In the genomic region with DNA sequence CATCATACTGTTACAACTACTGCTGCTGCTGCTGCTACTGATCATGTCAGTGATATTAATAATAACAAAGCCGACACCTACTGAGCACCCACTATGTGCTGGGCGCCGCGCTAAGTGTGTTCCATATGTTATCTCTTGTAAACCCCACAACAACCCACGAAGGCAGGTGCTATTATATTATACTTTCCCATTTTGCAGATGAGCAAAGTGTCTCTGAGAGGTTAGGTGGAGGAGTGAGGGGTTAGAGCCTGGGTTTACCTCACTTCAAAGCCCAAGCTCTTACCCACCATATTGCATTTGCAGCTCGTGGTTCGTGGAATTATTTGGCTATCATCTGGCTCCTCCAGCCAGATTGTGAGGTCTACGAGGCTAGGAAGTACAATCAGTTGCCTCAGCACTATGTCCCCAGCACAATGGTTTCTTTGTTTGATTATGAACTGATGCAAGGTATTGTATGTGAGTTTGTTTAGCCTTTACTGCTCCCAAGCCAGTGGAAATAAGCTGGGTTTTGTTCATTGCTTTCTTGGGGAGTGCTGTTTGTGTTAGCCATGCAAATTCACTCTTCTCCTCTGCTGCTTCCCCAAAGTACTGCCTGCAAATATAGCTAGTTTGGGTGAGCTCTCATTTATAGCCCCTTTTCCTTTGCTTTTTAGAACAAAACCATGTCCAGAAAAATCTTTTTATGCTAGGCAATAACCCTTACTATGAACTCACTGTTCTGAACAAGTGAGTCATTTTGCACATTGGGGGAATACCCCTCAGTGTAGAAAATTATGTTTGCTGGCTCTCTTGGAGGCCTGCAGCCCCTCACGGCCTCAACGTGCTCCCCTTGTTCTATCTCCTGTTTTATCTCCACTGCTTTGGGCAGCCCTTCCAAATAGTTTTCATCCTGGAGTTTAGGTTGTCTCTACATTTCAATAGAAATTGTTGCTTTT, we compare ENCODE assay signal across 15 cellular contexts. TPM values are rescaled to one million over a fixed set of nuclear protein-coding genes. Genes with fewer than 3 reads are reported as not detected.
DNase-seq lines count a peak whose midpoint lies in the region; ATAC-seq lines count a peak whose summit lies in the region.
"Had no signal": no experiment of that assay in that cellular context is flagged by ENCODE, and none has a peak within 500 bp of the region (broad histone marks: within the 10 kb centered on the region; RNA-seq: fewer than 3 reads in every experiment).

No MANE protein-coding gene starts in this region.

- peak overlapping the region; percentile 78 for H3K27ac ChIP-seq in neuronal stem cell (replicated peaks; ENCODE audit: low read length)
- H3K27ac ChIP-seq: 22Rv1 had no signal

- WGBS in neuronal stem cell (ENCODE audit: extremely low coverage in 2 of 2, insufficient read length in 2 of 2, insufficient replicate concordance in 1 of 2), 2 donors: no CpG with 5 or more reads among the region's 10 CpGs

- H3K36me3 ChIP-seq in neuronal stem cell (replicated peaks in 1 of 2; ENCODE audit: control insufficient read depth in 2 of 2, insufficient read depth in 2 of 2, low read length in 2 of 2): no peaks in the 10 kb centered on the region

- no peak overlapping the region for H3K9ac ChIP-seq in neuronal stem cell (ENCODE audit: low read depth, low read length, poor library complexity)

- H3K27me3 ChIP-seq in neuronal stem cell (ENCODE audit: control insufficient read depth in 3 of 3, insufficient read depth in 3 of 3, low read depth in 1 of 3, low read length in 3 of 3): no peaks in the 10 kb centered on the region

- H2AFZ ChIP-seq in neuronal stem cell (ENCODE audit: low read length): peak overlapping the region; percentile 32

- no peak overlapping the region for H2BK120ac ChIP-seq in neuronal stem cell (ENCODE audit: low read depth, low read length)

- H3K4ac ChIP-seq in neuronal stem cell (ENCODE audit: low read length): no peak overlapping the region

- no peak overlapping the region for H2BK12ac ChIP-seq in neuronal stem cell (ENCODE audit: low read length)

- no peak overlapping the region for H3K18ac ChIP-seq in neuronal stem cell (ENCODE audit: low read length)

- no peak overlapping the region for H4K91ac ChIP-seq in neuronal stem cell (ENCODE audit: low read depth, low read length, poor library complexity)

- H2BK15ac ChIP-seq in neuronal stem cell (ENCODE audit: low read length): no peak overlapping the region

- H3K4me1 ChIP-seq in neuronal stem cell (ENCODE audit: control insufficient read depth in 2 of 2, insufficient read depth in 1 of 2, low read depth in 1 of 2, low read length in 2 of 2): peaks cover 42 to 48% of the 10 kb centered on the region in 2 donors

- no peak overlapping the region for H2BK5ac ChIP-seq in neuronal stem cell (ENCODE audit: low read length)

- H3K4me2 ChIP-seq in neuronal stem cell (ENCODE audit: insufficient read depth, low read length, poor library complexity, severe bottlenecking): no peak overlapping the region

- no peak overlapping the region for H4K8ac ChIP-seq in neuronal stem cell (ENCODE audit: low read depth, low read length)

- no peak overlapping the region for H3K14ac ChIP-seq in neuronal stem cell (ENCODE audit: low read length)

- DNase-seq in DMS 273 (lab: John Stamatoyannopoulos, UW; ENCODE audit: unreplicated experiment) (peak; percentile 20), DMS 273 treated with DMSO at 0.1 percent for 48 hours (lab: John Stamatoyannopoulos, UW) (no peak), NCI-H82 (lab: John Stamatoyannopoulos, UW) (peak; percentile 23), neuronal stem cell (ENCODE audit: low spot score) (no peak), left lobe of liver (ENCODE audit: low spot score) (no peak), NCI-H226 (no peak)
- DNase-seq: activated CD4-positive, alpha-beta T cell treated with anti-CD3 and anti-CD28 coated beads for 4 hours; H7; KBM-7; kidney glomerular epithelial cell; retina had no signal

- H3K79me1 ChIP-seq in neuronal stem cell (ENCODE audit: low read depth, low read length): no peaks in the 10 kb centered on the region

- H3K4me3 ChIP-seq in neuronal stem cell (ENCODE audit: low read length in 2 of 2): no peak overlapping the region

- H3K23ac ChIP-seq in neuronal stem cell (ENCODE audit: low read depth, low read length, poor library complexity): no peak overlapping the region

- peak; percentile 69 for ATAC-seq in HG02588 (IDR thresholded peaks at IDR 0.05; ENCODE audit: unreplicated experiment)
- no peak for ATAC-seq in GM21528 (IDR thresholded peaks at IDR 0.05; ENCODE audit: low FRiP score, unreplicated experiment)
- ATAC-seq in left lobe of liver: no peak
- ATAC-seq: Panc1 had no signal

- no peaks in the 10 kb centered on the region for H3K9me3 ChIP-seq in neuronal stem cell (replicated peaks in 1 of 2; ENCODE audit: control insufficient read depth in 2 of 2, insufficient read depth in 1 of 2, low read depth in 1 of 2, low read length in 2 of 2)

- no peak overlapping the region for H2AK5ac ChIP-seq in neuronal stem cell (ENCODE audit: low read depth, low read length)

RNA-seq across cellular contexts. Expression of a gene that starts 47.9 kb away (rescaled TPM):
- polyA plus RNA-seq in neuronal stem cell (2013, experiment 1 of 2): 18.1 TPM
- polyA plus RNA-seq in neuronal stem cell (2013, experiment 2 of 2): 17.7 TPM
- total RNA-seq in left lobe of liver: 29.1 TPM

RNA-seq across cellular contexts. Expression of a gene that starts 48.2 kb away (rescaled TPM):
- 363 TPM for polyA plus RNA-seq in neuronal stem cell (2013, experiment 1 of 2)
- polyA plus RNA-seq in neuronal stem cell (2013, experiment 2 of 2): 364 TPM
- total RNA-seq in left lobe of liver: 170 TPM

Comparison
In these comparisons a context has a peak if more than half of its experiments do, and no peak if none do; other contexts are left out.
1. DNase-seq: peak in DMS 273 (single experiment) and NCI-H82 (single experiment); none in DMS 273 treated with DMSO at 0.1 percent for 48 hours (single experiment), neuronal stem cell (single experiment), left lobe of liver (single experiment) and NCI-H226 (single experiment).